In genomic region chr1:236523704-236524141, GRCh38 we compare ENCODE assay signal across 8 cellular contexts. TPM values are rescaled to one million over a fixed set of nuclear protein-coding genes. Genes with fewer than 3 reads are reported as not detected.
DNase-seq lines count a peak whose midpoint lies in the region; ATAC-seq and TF ChIP-seq lines count a peak whose summit lies in the region.

TSS of gene LGALS8 (plus strand) at chr1:236523982. CDS start at chr1:236526071, 2,089 bp downstream.

- H3K9me3 ChIP-seq in MG63, result no peaks in the 10 kb centered on the region
- no peaks in the 10 kb centered on the region for H3K9me3 ChIP-seq in ascending aorta
- H3K9me3 ChIP-seq in aorta (ENCODE audit: control insufficient read depth, low read length), result no peaks in the 10 kb centered on the region

- H3K36me3 ChIP-seq in H7 (replicated peaks; ENCODE audit: control insufficient read depth, insufficient read depth, low read length) (no peaks in the 10 kb centered on the region), MG63 (peaks cover 12% of the 10 kb centered on the region), ascending aorta (peaks cover 6 to 9% of the 10 kb centered on the region in 2 donors), aorta (ENCODE audit: control insufficient read depth in 1 of 2, insufficient read depth in 2 of 2, low read length in 1 of 2) (peaks cover 0 to 3% of the 10 kb centered on the region in 2 donors)

- no peak for TF ChIP-seq CTCF in ascending aorta (IDR thresholded peaks at IDR 0.05)

- intact Hi-C loops in ascending aorta (cut with DNase I), result loop anchor here (2.0 to 5.0 kb wide), 3 partner anchors 149 to 1021 kb away; partner anchors contain the start of gene B3GALNT2
- intact Hi-C loops in aorta (cut with DNase I), result no loop called here

- H3K4me1 ChIP-seq in ascending aorta (peaks cover 0 to 6% of the 10 kb centered on the region in 2 donors), aorta (ENCODE audit: control insufficient read depth in 1 of 2, insufficient read depth in 2 of 2, low read length in 2 of 2) (no peaks in the 10 kb centered on the region)

- H3K27ac ChIP-seq in ascending aorta (peak within 1 kb of the TSS; percentile 77 to 88), aorta (ENCODE audit: low read depth in 1 of 2, low read length in 2 of 2) (peak within 1 kb of the TSS; percentile 1 to 85)

- 0% methylated on average over 35 of the region's 35 CpGs for WGBS in aorta, 2 donors

- DNase-seq in GM03348 (ENCODE audit: low spot score) (peak; percentile 95), H7 (peak; percentile 83), MG63 (peak; percentile 95), T-helper 22 cell (ENCODE audit: low read depth) (peak; percentile 73), ascending aorta (ENCODE audit: low spot score in 2 of 2) (peak; percentile 72 to 95), hepatic stellate cell (ENCODE audit: low spot score) (peak; percentile 85), retina (peak; percentile 93), aorta (peak; percentile 95 to 97)

- H3K27me3 ChIP-seq in H7 (ENCODE audit: control insufficient read depth, insufficient read depth, low read length), result peaks cover 15% of the 10 kb centered on the region
- no peaks in the 10 kb centered on the region for H3K27me3 ChIP-seq in MG63
- no peaks in the 10 kb centered on the region for H3K27me3 ChIP-seq in ascending aorta
- no peaks in the 10 kb centered on the region for H3K27me3 ChIP-seq in aorta (ENCODE audit: control insufficient read depth in 1 of 2, insufficient read depth in 2 of 2, low read length in 1 of 2)

- peak within 1 kb of the TSS; percentile 83 for H3K4me3 ChIP-seq in H7 (ENCODE audit: insufficient read depth, low read depth, low read length)
- H3K4me3 ChIP-seq in MG63, result peak within 1 kb of the TSS; percentile 93
- peak within 1 kb of the TSS; percentile 68 to 78 for H3K4me3 ChIP-seq in ascending aorta
- H3K4me3 ChIP-seq in aorta (ENCODE audit: low read length in 2 of 2), result peak within 1 kb of the TSS; percentile 61 to 86

- peak; percentile 97 for ATAC-seq in aorta (ENCODE audit: low FRiP score)

RNA-seq across cellular contexts. Expression of gene LGALS8, which starts in this region (rescaled TPM):
- total RNA-seq in H7 (2014; rRNA removed; shearing (Covaris generic)), result 16.8 and 27.7 TPM in 2 replicates
- total RNA-seq in MG63 (2014; rRNA removed; shearing (Covaris generic); ENCODE audit: low replicate concordance), result 22.8 and 27.4 TPM in 2 replicates
- total RNA-seq in ascending aorta (45.8 TPM), aorta (10 to 100 TPM; 38.9 to 75.5 TPM)
- 10 to 100 TPM; 13.6 to 43.1 TPM for polyA plus RNA-seq in aorta

Comparison
In these comparisons a context has a peak if more than half of its experiments do, and no peak if none do; other contexts are left out.
1. Peak in every context shown above with its lines: DNase-seq, ATAC-seq, H3K4me3 ChIP-seq and H3K27ac ChIP-seq.